20 cellular contexts compared by ENCODE assay signal in genomic region chr2:124778076-124778475, GRCh38.
DNase-seq lines count a peak whose midpoint lies in the region; ATAC-seq and TF ChIP-seq lines count a peak whose summit lies in the region.
"Had no signal": no experiment of that assay in that cellular context is flagged by ENCODE, and none has a peak within 500 bp of the region (broad histone marks: within the 10 kb centered on the region; RNA-seq: fewer than 3 reads in every experiment).

No MANE protein-coding gene starts in this region.

- no peak for ATAC-seq in HG03520 (IDR thresholded peaks at IDR 0.05; ENCODE audit: unreplicated experiment)
- no peak for ATAC-seq in body of pancreas
- ATAC-seq: activated T-helper 17 cell treated with anti-CD3 and anti-CD28 coated beads, Interleukin-2, amount 50 U/mL, for 72 hours; foreskin keratinocyte had no signal

- no peak overlapping the region for H2AFZ ChIP-seq in fibroblast of lung (ENCODE audit: low read length)

- intact Hi-C loops in body of pancreas (cut with DNase I): no loop called here

- H3K9me3 ChIP-seq in fibroblast of lung (ENCODE audit: control insufficient read depth, insufficient read depth, low read depth, low read length): no peaks in the 10 kb centered on the region
- H3K9me3 ChIP-seq in body of pancreas: no peaks in the 10 kb centered on the region
- H3K9me3 ChIP-seq: SK-N-SH had no signal

- H3K27ac ChIP-seq in fibroblast of lung (ENCODE audit: insufficient read depth, low read length) (no peak overlapping the region), body of pancreas (no peak overlapping the region)
- H3K27ac ChIP-seq: foreskin keratinocyte, WERI-Rb-1 had no signal

- H3K36me3 ChIP-seq in fibroblast of lung (ENCODE audit: control insufficient read depth, insufficient read depth, low read length) (no peaks in the 10 kb centered on the region), body of pancreas (replicated peaks in 1 of 2; ENCODE audit: insufficient read depth in 1 of 2, low read depth in 2 of 2) (no peaks in the 10 kb centered on the region)
- H3K36me3 ChIP-seq: WERI-Rb-1 had no signal

- TF ChIP-seq CTCF in fibroblast of lung (conservative IDR thresholded peaks at IDR 0.05 in 1 of 2, IDR thresholded peaks at IDR 0.05 in 1 of 2; ENCODE audit: low read depth in 1 of 2, low read length in 2 of 2) (no peak), body of pancreas (IDR thresholded peaks at IDR 0.05) (no peak)

- TF ChIP-seq POLR2A in body of pancreas (IDR thresholded peaks at IDR 0.05): no peak

- no peak overlapping the region for H3K9ac ChIP-seq in fibroblast of lung (ENCODE audit: insufficient read depth, low read length)
- H3K9ac ChIP-seq: SK-N-SH had no signal

- peak; percentile 53 for DNase-seq in HS-5 (ENCODE audit: low read depth)
- peak; percentile 45 for DNase-seq in RPMI7951 (ENCODE audit: low read depth)
- DNase-seq in fibroblast of lung (ENCODE audit: low read depth in 2 of 2): peak; percentile 1 to 2
- DNase-seq in occipital lobe (lab: John Stamatoyannopoulos, UW): peak; percentile 9
- no peak for DNase-seq in body of pancreas
- DNase-seq in NCI-H2029 (lab: John Stamatoyannopoulos, UW): no peak
- DNase-seq: activated CD4-positive, alpha-beta T cell treated with anti-CD3 and anti-CD28 coated beads, Interleukin-2, amount 50 U/mL, for 1 hour; activated naive CD8-positive, alpha-beta T cell treated with anti-CD3 and anti-CD28 coated beads, Interleukin-2, amount 10 ng/mL, durations not matched to agents 7 days and 5 days; CD4-positive, CD25-positive, alpha-beta regulatory T cell; NCI-H1048; NCI-H1930; NCI-H446 treated with DMSO at 0.1 percent for 48 hours; RPMI8226; SK-N-SH; stimulated activated CD4-positive, alpha-beta T cell treated with anti-CD3 and anti-CD28 coated beads, Interleukin-1b, Interleukin-23, amount 100 ng/mL, for 48 hours; WERI-Rb-1 had no signal

- no peak overlapping the region for H3K4me3 ChIP-seq in fibroblast of lung (replicated peaks in 1 of 4; ENCODE audit: control extremely low read depth in 1 of 4, insufficient read depth in 1 of 4, low read depth in 3 of 4, low read length in 4 of 4)
- no peak overlapping the region for H3K4me3 ChIP-seq in body of pancreas
- H3K4me3 ChIP-seq: lung had no signal

- H3K4me1 ChIP-seq in fibroblast of lung (ENCODE audit: control insufficient read depth, extremely low read depth, insufficient read depth, low read length) (no peaks in the 10 kb centered on the region), body of pancreas (no peaks in the 10 kb centered on the region)
- H3K4me1 ChIP-seq: foreskin keratinocyte had no signal

- H3K79me2 ChIP-seq in fibroblast of lung (ENCODE audit: control insufficient read depth, insufficient read depth, low read length): no peaks in the 10 kb centered on the region

- H3K27me3 ChIP-seq in fibroblast of lung (ENCODE audit: control insufficient read depth, insufficient read depth, low read length) (no peaks in the 10 kb centered on the region), body of pancreas (no peaks in the 10 kb centered on the region)
- H3K27me3 ChIP-seq: foreskin keratinocyte had no signal

- 68 to 83% methylated on average over 2 of the region's 2 CpGs for WGBS in body of pancreas, 2 donors

- no peaks in the 10 kb centered on the region for H4K20me1 ChIP-seq in fibroblast of lung (ENCODE audit: control insufficient read depth, extremely low read depth, insufficient read depth, low read length)

- no peak overlapping the region for H3K4me2 ChIP-seq in fibroblast of lung (ENCODE audit: extremely low read depth, insufficient read depth, low read length)
- H3K4me2 ChIP-seq: SK-N-SH had no signal

Comparison
In these comparisons a context has a peak if more than half of its experiments do, and no peak if none do; other contexts are left out.
1. DNase-seq: peak in HS-5 (single experiment), RPMI7951 (single experiment), fibroblast of lung (2 of 2) and occipital lobe (single experiment); none in body of pancreas (0 of 4) and NCI-H2029 (single experiment).